Comparison of ENCODE assay signal across 1 cellular context in the genomic region with DNA sequence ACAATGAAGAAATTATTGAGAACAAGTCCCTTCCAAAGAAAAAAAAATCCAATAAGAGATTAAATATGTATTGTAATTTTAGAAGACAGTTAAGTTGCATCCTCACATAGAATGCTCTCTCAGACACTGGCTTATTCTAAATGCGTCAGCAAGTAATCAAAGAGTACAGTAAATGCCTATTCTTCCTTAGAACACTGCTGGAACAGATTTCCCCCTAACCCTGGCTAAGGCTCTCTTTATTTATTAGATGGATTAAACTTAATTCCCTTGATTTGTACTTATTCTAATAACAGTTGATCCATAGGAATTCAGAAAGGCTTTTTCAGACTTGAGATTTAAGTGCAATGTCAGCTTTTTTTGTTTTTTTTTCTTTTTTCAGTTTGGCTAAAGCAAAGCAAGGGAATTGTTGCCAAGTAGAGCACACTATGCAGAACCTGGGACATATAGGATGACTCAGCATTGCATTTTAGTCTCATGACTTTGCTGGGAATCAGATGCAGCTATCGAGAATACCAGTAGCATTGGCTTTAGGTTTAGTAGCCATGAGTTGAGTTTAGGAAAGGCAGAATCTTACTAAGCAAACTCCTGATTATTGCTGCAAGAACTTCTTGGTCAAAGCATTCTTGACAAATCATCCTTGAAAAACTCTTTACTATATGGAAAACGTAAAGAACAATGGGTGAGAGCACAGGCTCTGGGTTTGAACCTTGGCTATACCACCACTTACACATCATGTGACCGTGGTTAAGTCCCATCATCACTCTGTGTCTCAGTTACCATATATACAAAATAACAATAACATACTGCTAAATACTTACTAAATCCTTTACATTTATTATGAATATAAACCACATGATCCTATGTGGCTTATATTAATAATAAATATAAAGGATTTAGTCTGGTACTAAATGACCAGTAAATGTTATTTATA.
TF ChIP-seq lines count a peak whose summit lies in the region.

No MANE protein-coding gene starts in this region.

TF ChIP-seq in endothelial cell of umbilical vein, 7 proteins besides CTCF, POLR2A, EP300 and RAD21:
- TF ChIP-seq MYC (IDR thresholded peaks at IDR 0.05; ENCODE audit: low read depth, low read length) (no peak), POLR2AphosphoS5 (IDR thresholded peaks at IDR 0.05; ENCODE audit: insufficient read depth, low read depth, low read length) (no peak), JUN (IDR thresholded peaks at IDR 0.05; ENCODE audit: borderline replicate concordance, insufficient read depth, insufficient read length, low read depth) (no peak), EZH2 (IDR thresholded peaks at IDR 0.05; ENCODE audit: borderline replicate concordance, low read depth, low read length, severe bottlenecking) (no peak), FOS (IDR thresholded peaks at IDR 0.05; ENCODE audit: borderline replicate concordance, insufficient read depth, low read length) (no peak), GATA2 (IDR thresholded peaks at IDR 0.05; ENCODE audit: insufficient read depth, insufficient read length, low read depth, low read length) (no peak)
- TF ChIP-seq, protein P1, sequence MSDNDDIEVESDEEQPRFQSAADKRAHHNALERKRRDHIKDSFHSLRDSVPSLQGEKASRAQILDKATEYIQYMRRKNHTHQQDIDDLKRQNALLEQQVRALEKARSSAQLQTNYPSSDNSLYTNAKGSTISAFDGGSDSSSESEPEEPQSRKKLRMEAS (IDR thresholded peaks at IDR 0.05; ENCODE audit: insufficient read depth, insufficient read length) = no peak
